1 cellular context compared by ENCODE assay signal in genomic region chr14:77220246-77221017, GRCh38.
A peak's percentile ranks its signal among the peaks of the same experiment; 100 is the strongest.
TF ChIP-seq lines count a peak whose summit lies in the region.

No MANE protein-coding gene starts in this region.

TF ChIP-seq in H1, 55 proteins besides CTCF, POLR2A, EP300 and RAD21:
- TF ChIP-seq CEBPB (IDR thresholded peaks at IDR 0.05; ENCODE audit: low read depth, low read length) (no peak), POU5F1 (IDR thresholded peaks at IDR 0.05; ENCODE audit: low read depth, low read length) (no peak), BRCA1 (IDR thresholded peaks at IDR 0.05; ENCODE audit: low read depth, low read length) (no peak), MAX (IDR thresholded peaks at IDR 0.05) (peak; percentile 42; the same call in 1 of the 2 replicates), SAP30 (IDR thresholded peaks at IDR 0.05; ENCODE audit: insufficient read depth, insufficient replicate concordance, low read length) (peak; percentile 52), TAF7 (optimal IDR thresholded peaks at IDR 0.05; ENCODE audit: borderline replicate concordance, low read depth, low read length) (no peak), SP1 (IDR thresholded peaks at IDR 0.05; ENCODE audit: low read depth, low read length) (no peak), ZNF274 (IDR thresholded peaks at IDR 0.05; ENCODE audit: borderline replicate concordance, extremely low read depth, low read length) (no peak)
